Comparison of ENCODE assay signal across 21 cellular contexts in genomic region chr2:2788076-2788475, GRCh38.
A peak's percentile ranks its signal among the peaks of the same experiment; 100 is the strongest.
DNase-seq lines count a peak whose midpoint lies in the region; ATAC-seq and TF ChIP-seq lines count a peak whose summit lies in the region.
"Had no signal": no experiment of that assay in that cellular context is flagged by ENCODE, and none has a peak within 500 bp of the region (broad histone marks: within the 10 kb centered on the region; RNA-seq: fewer than 3 reads in every experiment).

No MANE protein-coding gene starts in this region.

- TF ChIP-seq CTCF in GM13977 (IDR thresholded peaks at IDR 0.05; ENCODE audit: extremely low read depth, insufficient read depth, missing control alignments) = no peak

- ATAC-seq in HG03196 (IDR thresholded peaks at IDR 0.05; ENCODE audit: unreplicated experiment) (no peak), GM21619 (IDR thresholded peaks at IDR 0.05; ENCODE audit: unreplicated experiment) (no peak)
- ATAC-seq in naive thymus-derived CD8-positive, alpha-beta T cell = no peak
- ATAC-seq: left lobe of liver had no signal

- no peak for TF ChIP-seq RAD21 in Ishikawa (IDR thresholded peaks at IDR 0.05; ENCODE audit: low read depth)

- H3K4me1 Mint-ChIP-seq in naive thymus-derived CD8-positive, alpha-beta T cell = no peaks in the 10 kb centered on the region

- H3K9ac ChIP-seq in iPS-15b (ENCODE audit: low read depth, low read length) = no peak overlapping the region

- no peaks in the 10 kb centered on the region for H3K27me3 ChIP-seq in iPS-15b (ENCODE audit: control insufficient read depth, insufficient read depth, low read length)
- H3K27me3 ChIP-seq: brain microvascular endothelial cell had no signal

- in situ Hi-C loops in GM13977 (cut with MboI; ENCODE audit: low pct_unique_long_range_greater_than_20kb, low sequenced_read_pairs, unreplicated experiment) = no loop called here

- peaks cover 0 to 38% (median 16%) of the 10 kb centered on the region in 5 donors for H3K27me3 Mint-ChIP-seq in naive thymus-derived CD8-positive, alpha-beta T cell

- peak overlapping the region; percentile 5 for H3K4me3 ChIP-seq in iPS-15b (ENCODE audit: low read depth, low read length)
- H3K4me3 ChIP-seq: esophagus squamous epithelium, heart left ventricle, SK-N-MC, thoracic aorta had no signal

- H3K27ac Mint-ChIP-seq in naive thymus-derived CD8-positive, alpha-beta T cell = peak overlapping the region in 1 of 10 donors; percentile 22
- H3K27ac Mint-ChIP-seq: activated naive CD8-positive, alpha-beta T cell had no signal

- no peak overlapping the region for H3K4me3 Mint-ChIP-seq in naive thymus-derived CD8-positive, alpha-beta T cell
- H3K4me3 Mint-ChIP-seq: activated naive CD8-positive, alpha-beta T cell had no signal

- TF ChIP-seq EP300 in Ishikawa (IDR thresholded peaks at IDR 0.05; ENCODE audit: borderline replicate concordance) = peak; percentile 70; the same call in 1 of the 2 replicates

- H3K9me3 ChIP-seq in iPS-15b (ENCODE audit: control insufficient read depth, insufficient read depth, low read length) = no peaks in the 10 kb centered on the region
- H3K9me3 ChIP-seq: esophagus squamous epithelium, heart left ventricle, thoracic aorta had no signal

- POLR2A ChIA-PET in naive thymus-derived CD8-positive, alpha-beta T cell (lab: Charles Lee) = no interaction called here

- no peaks in the 10 kb centered on the region for H3K36me3 ChIP-seq in iPS-15b (ENCODE audit: control insufficient read depth, insufficient read depth, low read length)
- H3K36me3 ChIP-seq: brain microvascular endothelial cell, esophagus squamous epithelium, heart left ventricle, thoracic aorta had no signal

- H3K36me3 Mint-ChIP-seq in naive thymus-derived CD8-positive, alpha-beta T cell = no peaks in the 10 kb centered on the region
- H3K36me3 Mint-ChIP-seq: activated naive CD8-positive, alpha-beta T cell had no signal

- DNase-seq in DMS79 (lab: John Stamatoyannopoulos, UW) (peak; percentile 89), NCI-H345 treated with DMSO at 0.1 percent for 48 hours (lab: John Stamatoyannopoulos, UW; ENCODE audit: unreplicated experiment) (peak; percentile 95), GM13977 (ENCODE audit: low spot score) (no peak)
- no peak for DNase-seq in naive thymus-derived CD8-positive, alpha-beta T cell
- DNase-seq: activated CD4-positive, alpha-beta T cell treated with anti-CD3 and anti-CD28 coated beads for 48 hours; brain microvascular endothelial cell; esophagus squamous epithelium; HCEC 1CT; NCI-H446 treated with DMSO at 0.1 percent for 48 hours; stimulated activated CD4-positive, alpha-beta T cell treated with anti-CD3 and anti-CD28 coated beads, Interleukin-4, amount 100 ng/mL, for 24 hours; stimulated activated CD8-positive, alpha-beta memory T cell treated with anti-CD3 and anti-CD28 coated beads, Interleukin-4, amount 100 ng/mL, for 48 hours; T1000 had no signal

- peaks cover 0 to 9% (median 0%) of the 10 kb centered on the region in 9 donors for H3K9me3 Mint-ChIP-seq in naive thymus-derived CD8-positive, alpha-beta T cell

- H3K4me1 ChIP-seq in iPS-15b (ENCODE audit: control insufficient read depth, insufficient read depth, low read length) = peaks cover 13% of the 10 kb centered on the region
- H3K4me1 ChIP-seq: esophagus squamous epithelium, heart left ventricle had no signal

TF ChIP-seq in Ishikawa, 13 proteins besides CTCF, POLR2A, EP300 and RAD21:
- TF ChIP-seq MAX (IDR thresholded peaks at IDR 0.05) = no peak
- TF ChIP-seq CEBPB (IDR thresholded peaks at IDR 0.05) = 0 out of 2 replicates have a peak, but pooled peaks have one; percentile 24
- TF ChIP-seq TEAD4 (IDR thresholded peaks at IDR 0.05) = 0 out of 2 replicates have a peak, but pooled peaks have one; percentile 17
- peak; percentile 27; the same call in 1 of the 2 replicates for TF ChIP-seq NFIC (IDR thresholded peaks at IDR 0.05)
- peak; percentile 80; the same call in 1 of the 2 replicates for TF ChIP-seq TCF12 (IDR thresholded peaks at IDR 0.05; ENCODE audit: low read depth)
- no peak for TF ChIP-seq TAF1 (IDR thresholded peaks at IDR 0.05; ENCODE audit: low read depth)
- no peak for TF ChIP-seq REST (IDR thresholded peaks at IDR 0.05; ENCODE audit: low read depth)
TF ChIP-seq in Ishikawa: peak in this region for 4.

Comparison
In these comparisons a context has a peak if more than half of its experiments do, and no peak if none do; other contexts are left out.
1. DNase-seq: peak in DMS79 (single experiment) and NCI-H345 treated with DMSO at 0.1 percent for 48 hours (single experiment); none in GM13977 (single experiment) and naive thymus-derived CD8-positive, alpha-beta T cell (0 of 10).